In the genomic region with DNA sequence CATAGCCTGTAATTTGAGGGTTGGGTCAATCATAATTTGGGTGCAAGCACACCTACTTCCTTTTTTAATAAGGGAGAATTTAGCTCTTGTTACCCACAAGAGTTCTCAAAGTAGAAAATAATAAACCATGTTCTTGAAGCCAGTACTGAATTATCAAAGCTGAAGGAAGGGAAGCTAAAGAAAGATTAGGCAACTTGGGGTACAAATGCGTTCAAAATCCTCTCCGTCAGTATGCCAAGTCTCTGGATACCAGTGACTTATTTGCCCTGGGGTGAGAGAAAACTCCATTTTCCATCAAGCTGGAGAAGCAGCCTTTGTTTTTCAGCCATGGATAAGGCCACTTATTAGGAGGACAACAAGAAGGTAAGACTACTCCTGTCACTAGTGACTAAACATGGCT, we compare ENCODE assay signal across 10 cellular contexts. TPM values are rescaled to one million over a fixed set of nuclear protein-coding genes. Genes with fewer than 3 reads are reported as not detected.
DNase-seq lines count a peak whose midpoint lies in the region; ATAC-seq and TF ChIP-seq lines count a peak whose summit lies in the region.
"Had no signal": no experiment of that assay in that cellular context is flagged by ENCODE, and none has a peak within 500 bp of the region (broad histone marks: within the 10 kb centered on the region; RNA-seq: fewer than 3 reads in every experiment).

No MANE protein-coding gene starts in this region.

- H3K27me3 ChIP-seq in GM23248 (replicated peaks; ENCODE audit: insufficient read depth): no peaks in the 10 kb centered on the region
- no peaks in the 10 kb centered on the region for H3K27me3 ChIP-seq in PC-9 (ENCODE audit: insufficient read depth, low read depth)
- no peaks in the 10 kb centered on the region for H3K27me3 ChIP-seq in effector memory CD4-positive, alpha-beta T cell (replicated peaks; ENCODE audit: control insufficient read depth, insufficient read depth, low read length, poor library complexity, severe bottlenecking)
- no peaks in the 10 kb centered on the region for H3K27me3 ChIP-seq in gastrocnemius medialis

- peaks cover 18% of the 10 kb centered on the region for H3K4me1 Mint-ChIP-seq in endothelial cell (ENCODE audit: unreplicated experiment)

- no peak overlapping the region for H3K4me3 ChIP-seq in GM23248
- H3K4me3 ChIP-seq in PC-9: no peak overlapping the region
- no peak overlapping the region for H3K4me3 ChIP-seq in effector memory CD4-positive, alpha-beta T cell (ENCODE audit: insufficient read depth, low read depth, low read length, poor library complexity, severe bottlenecking)
- H3K4me3 ChIP-seq in gastrocnemius medialis: no peak overlapping the region

- intact Hi-C loops in PC-9 (cut with micrococcal nuclease; ENCODE audit: unreplicated experiment): no loop called here
- intact Hi-C loops in gastrocnemius medialis (cut with DNase I; ENCODE audit: low total_unique reads): no loop called here

- no peak overlapping the region for H3K4me3 Mint-ChIP-seq in endothelial cell (ENCODE audit: unreplicated experiment)

- H4K20me1 ChIP-seq in GM23248 (ENCODE audit: insufficient read depth): peaks cover 8% of the 10 kb centered on the region; the same call in 1 of the 2 replicates
- peaks cover 6% of the 10 kb centered on the region for H4K20me1 ChIP-seq in PC-9 (ENCODE audit: insufficient read depth)

- TF ChIP-seq CTCF in PC-9 (conservative IDR thresholded peaks at IDR 0.05) (no peak), gastrocnemius medialis (IDR thresholded peaks at IDR 0.05 in 4 of 5, conservative IDR thresholded peaks at IDR 0.05 in 1 of 5) (no peak), endothelial cell (IDR thresholded peaks at IDR 0.05; ENCODE audit: unreplicated experiment) (no peak)

- H3K9me2 ChIP-seq in GM23248 (ENCODE audit: insufficient read depth) (no peaks in the 10 kb centered on the region), PC-9 (ENCODE audit: insufficient read depth) (no peaks in the 10 kb centered on the region)

- peaks cover 19% of the 10 kb centered on the region for H3K4me1 ChIP-seq in GM23248 (ENCODE audit: insufficient read depth)
- peaks cover 50% of the 10 kb centered on the region for H3K4me1 ChIP-seq in PC-9 (replicated peaks; ENCODE audit: insufficient read depth)
- peaks cover 29% of the 10 kb centered on the region for H3K4me1 ChIP-seq in effector memory CD4-positive, alpha-beta T cell (ENCODE audit: control insufficient read depth, insufficient read depth, low read length, poor library complexity, severe bottlenecking)
- peaks cover 20 to 21% of the 10 kb centered on the region in 2 donors for H3K4me1 ChIP-seq in gastrocnemius medialis

- no TSS peak for BruUV-seq in PC-9 (replicated peaks; lab: Mats Ljungman, UMichigan)

- no peak for ATAC-seq in gastrocnemius medialis
- ATAC-seq in GM21423 (IDR thresholded peaks at IDR 0.05; ENCODE audit: unreplicated experiment): no peak

- peak in 1 of 2 donors; percentile 2 for TF ChIP-seq POLR2A in gastrocnemius medialis (IDR thresholded peaks at IDR 0.05)

- no peak overlapping the region for H3K9ac ChIP-seq in GM23248

- H2AFZ ChIP-seq in GM23248 (no peak overlapping the region), PC-9 (no peak overlapping the region)

- H3K36me3 ChIP-seq in GM23248 (ENCODE audit: low read depth): peaks cover 34% of the 10 kb centered on the region
- H3K36me3 ChIP-seq in PC-9 (ENCODE audit: low read depth): peaks cover 52% of the 10 kb centered on the region
- H3K36me3 ChIP-seq in effector memory CD4-positive, alpha-beta T cell (ENCODE audit: control insufficient read depth, insufficient read depth, low read length): peaks cover 28% of the 10 kb centered on the region
- peaks cover 0 to 31% of the 10 kb centered on the region in 2 donors for H3K36me3 ChIP-seq in gastrocnemius medialis

- H3K79me2 ChIP-seq in GM23248 (ENCODE audit: insufficient read depth): peaks cover 97% of the 10 kb centered on the region
- peaks cover 85% of the 10 kb centered on the region for H3K79me2 ChIP-seq in PC-9 (ENCODE audit: low read depth)

- H3K36me3 Mint-ChIP-seq in endothelial cell (ENCODE audit: low read depth, unreplicated experiment): peaks cover 27% of the 10 kb centered on the region

- H3K27me3 Mint-ChIP-seq in endothelial cell (ENCODE audit: unreplicated experiment): no peaks in the 10 kb centered on the region

- WGBS in GM23248 (ENCODE audit: low coverage in 1 of 2, low lambda C conversion rate in 2 of 2, missing lambda C conversion rate in 2 of 2), 2 experiments: 95 to 97% methylated on average over 2 of the region's 2 CpGs

- CTCF ChIA-PET in PC-9 (lab: Charles Lee): no interaction called here

- no peaks in the 10 kb centered on the region for H3K9me3 Mint-ChIP-seq in endothelial cell (ENCODE audit: unreplicated experiment)

- H3K4me2 ChIP-seq in GM23248 (ENCODE audit: unreplicated experiment) (no peak overlapping the region), PC-9 (peak overlapping the region; percentile 65)

- DNase-seq in GM23248 (no peak), PC-9 (no peak), gastrocnemius medialis (no peak), A172 (ENCODE audit: low spot score) (no peak), endothelial cell (ENCODE audit: low spot score) (no peak)
- DNase-seq in effector memory CD4-positive, alpha-beta T cell: no peak
- DNase-seq: effector CD8-positive, alpha-beta T cell; NCI-H1694; SHP77 had no signal

- H3K27ac ChIP-seq in GM23248: peak overlapping the region; percentile 73
- peak overlapping the region; percentile 78 for H3K27ac ChIP-seq in PC-9
- H3K27ac ChIP-seq in effector memory CD4-positive, alpha-beta T cell (ENCODE audit: insufficient read depth, low read length, poor library complexity, severe bottlenecking): peak overlapping the region; percentile 92
- peak overlapping the region; percentile 50 to 70 (median 59) for H3K27ac ChIP-seq in gastrocnemius medialis

- H3K9me3 ChIP-seq in GM23248 (ENCODE audit: low read depth): no peaks in the 10 kb centered on the region
- 0 out of 2 replicates have a peak, but pooled peaks cover 4% of the 10 kb centered on the region for H3K9me3 ChIP-seq in PC-9 (ENCODE audit: insufficient read depth, low read depth)
- H3K9me3 ChIP-seq in effector memory CD4-positive, alpha-beta T cell (ENCODE audit: control insufficient read depth, low read length): no peaks in the 10 kb centered on the region
- H3K9me3 ChIP-seq in gastrocnemius medialis: no peaks in the 10 kb centered on the region

- no peak overlapping the region for H3K27ac Mint-ChIP-seq in endothelial cell (ENCODE audit: unreplicated experiment)

- in situ Hi-C loops in GM23248 (cut with MboI) (no loop called here), gastrocnemius medialis (cut with MboI; ENCODE audit: low sequenced_read_pairs in 4 of 4) (no loop called here)

- POLR2A ChIA-PET in PC-9 (lab: Charles Lee; ENCODE audit: unreplicated experiment): no interaction called here

- peaks cover 34% of the 10 kb centered on the region for H3F3A ChIP-seq in GM23248 (ENCODE audit: insufficient read depth)
- H3F3A ChIP-seq in PC-9 (ENCODE audit: insufficient read depth, low read depth): peaks cover 58% of the 10 kb centered on the region

RNA-seq across cellular contexts. Expression of a gene that starts 23.5 kb away (rescaled TPM):
- total RNA-seq in GM23248 (2014; rRNA removed; shearing (Covaris generic)): 4.7 and 5.2 TPM in 2 replicates
- polyA plus RNA-seq in GM23248 (2016; fragmentation: Nextera tagmentation; extraction: Ambion mirVana): 2.6 and 3.2 TPM in 2 replicates
- total RNA-seq in PC-9 (2021): 15.8 and 17.5 TPM in 2 replicates
- 1 to 10 TPM in 3 of 4 donors, under 1 TPM in 1; 0.25 to 3.7 (median 2.4) TPM for total RNA-seq in gastrocnemius medialis
- total RNA-seq in A172 (2014; rRNA removed; shearing (Covaris generic)): 12.7 and 13.9 TPM in 2 replicates
- total RNA-seq in endothelial cell (ENCODE audit: unreplicated experiment): 8.2 TPM

RNA-seq across cellular contexts. Expression of a gene that starts 25.0 kb away (rescaled TPM):
- total RNA-seq in GM23248 (2014; rRNA removed; shearing (Covaris generic)): 27.7 and 46.9 TPM in 2 replicates
- polyA plus RNA-seq in GM23248 (2016; fragmentation: Nextera tagmentation; extraction: Ambion mirVana): 5.9 and 6.1 TPM in 2 replicates
- 36.0 and 48.4 TPM in 2 replicates for total RNA-seq in PC-9 (2021)
- total RNA-seq in gastrocnemius medialis: 10 to 100 TPM; 22.1 to 37.3 (median 24.2) TPM
- total RNA-seq in A172 (2014; rRNA removed; shearing (Covaris generic)): 16.0 and 22.3 TPM in 2 replicates
- 56.1 TPM for total RNA-seq in endothelial cell (ENCODE audit: unreplicated experiment)

RNA-seq across cellular contexts. Expression of a gene that starts 28.8 kb away (rescaled TPM):
- total RNA-seq in GM23248 (2014; rRNA removed; shearing (Covaris generic)): 28.6 and 33.2 TPM in 2 replicates
- polyA plus RNA-seq in GM23248 (2016; fragmentation: Nextera tagmentation; extraction: Ambion mirVana): 55.0 TPM in 2 replicates
- total RNA-seq in PC-9 (2021) (118 and 128 TPM in 2 replicates), gastrocnemius medialis (10 to 100 TPM; 15.3 to 37.9 (median 28.4) TPM), endothelial cell (ENCODE audit: unreplicated experiment) (156 TPM)
- 43.9 and 45.5 TPM in 2 replicates for total RNA-seq in A172 (2014; rRNA removed; shearing (Covaris generic))
